Comparison of ENCODE assay signal across 8 cellular contexts in the genomic region with DNA sequence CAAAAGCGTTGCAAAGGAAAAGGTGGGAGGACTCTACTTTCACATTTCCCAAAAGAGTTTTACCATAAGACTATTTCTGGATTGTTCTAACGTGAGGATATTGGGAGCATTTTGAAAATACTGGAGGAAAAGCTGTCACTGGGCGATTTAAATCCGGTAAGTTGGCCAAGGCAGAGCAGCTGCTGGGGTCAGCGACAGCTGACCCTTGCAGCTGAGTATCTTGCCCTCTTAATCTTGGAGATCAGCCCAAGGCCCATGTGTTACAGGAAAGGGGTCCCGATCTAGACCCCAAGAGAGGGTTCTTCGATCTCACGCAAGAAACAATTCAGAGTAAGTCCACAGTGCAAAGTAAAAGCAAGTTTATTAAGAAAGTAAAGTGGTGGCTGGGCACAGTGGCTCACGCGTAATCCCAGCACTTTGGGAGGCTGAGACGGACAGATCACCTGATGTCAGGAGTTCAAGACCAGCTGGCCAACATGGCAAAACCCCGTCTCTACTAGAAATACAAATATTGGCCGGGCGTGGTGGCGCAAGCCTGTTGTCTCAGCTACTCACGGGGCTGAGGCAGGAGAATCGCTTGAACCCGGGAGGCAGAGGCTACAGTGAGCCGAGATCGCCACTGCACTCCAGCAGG. TPM values are rescaled to one million over a fixed set of nuclear protein-coding genes. Genes with fewer than 3 reads are reported as not detected.
DNase-seq lines count a peak whose midpoint lies in the region; ATAC-seq and TF ChIP-seq lines count a peak whose summit lies in the region.

No MANE protein-coding gene starts in this region.

- no peaks in the 10 kb centered on the region for H3K27me3 Mint-ChIP-seq in T-helper 17 cell

- H3K4me3 Mint-ChIP-seq in T-helper 17 cell = peak overlapping the region; percentile 95

- H3K4me1 ChIP-seq in heart left ventricle (peaks cover 0 to 71% (median 24%) of the 10 kb centered on the region in 12 donors), rectal smooth muscle tissue (ENCODE audit: control insufficient read depth, insufficient read depth, low read length) (peaks cover 11% of the 10 kb centered on the region)

- TF ChIP-seq POLR2A in heart left ventricle (IDR thresholded peaks at IDR 0.05) = no peak

- H3K27ac ChIP-seq in heart left ventricle (peak overlapping the region; percentile 49 to 94 (median 80)), rectal smooth muscle tissue (ENCODE audit: low read depth, low read length) (peak overlapping the region; percentile 37)

- peaks cover 4% of the 10 kb centered on the region for H3K36me3 Mint-ChIP-seq in T-helper 17 cell (ENCODE audit: low read depth)

- no peak for DNase-seq in GM12864 (ENCODE audit: low read depth)
- no peak for DNase-seq in T-helper 17 cell
- peak in 2 of 5 donors; percentile 41 to 69 for DNase-seq in heart left ventricle
- no peak for DNase-seq in stimulated activated CD4-positive, alpha-beta T cell treated with anti-CD3 and anti-CD28 coated beads, Interleukin-1b, Interleukin-23, amount 100 ng/mL, for 48 hours
- no peak for DNase-seq in effector CD4-positive, alpha-beta T cell

- intact Hi-C loops in heart left ventricle (cut with DNase I) = loop anchor here (2.0 to 10.0 kb wide), 12 partner anchors 55 to 189 kb away; no protein-coding TSS in a partner anchor

- TF ChIP-seq CTCF in GM12864 (IDR thresholded peaks at IDR 0.05; ENCODE audit: low read depth, low read length, missing control alignments) (no peak), heart left ventricle (IDR thresholded peaks at IDR 0.05) (no peak)

- peak overlapping the region; percentile 64 for H3K4me3 ChIP-seq in GM12864 (ENCODE audit: low read depth, low read length)
- H3K4me3 ChIP-seq in heart left ventricle = peak overlapping the region; percentile 51 to 89 (median 72)
- H3K4me3 ChIP-seq in rectal smooth muscle tissue (ENCODE audit: low read length) = peak overlapping the region; percentile 93

- H3K9me3 ChIP-seq in T-helper 17 cell (ENCODE audit: control insufficient read depth, low read length, poor library complexity, severe bottlenecking) = no peaks in the 10 kb centered on the region
- no peaks in the 10 kb centered on the region for H3K9me3 ChIP-seq in heart left ventricle

- H3K36me3 ChIP-seq in heart left ventricle (no peaks in the 10 kb centered on the region), rectal smooth muscle tissue (ENCODE audit: control insufficient read depth, insufficient read depth, low read length) (no peaks in the 10 kb centered on the region)

- peak overlapping the region; percentile 32 for H3K9ac ChIP-seq in rectal smooth muscle tissue (ENCODE audit: low read length)

- peak overlapping the region; percentile 96 for H3K27ac Mint-ChIP-seq in T-helper 17 cell

- WGBS in heart left ventricle, 4 donors = 25 to 43% (median 37%) methylated on average over 20 of the region's 20 CpGs

- H3K27me3 ChIP-seq in heart left ventricle (no peaks in the 10 kb centered on the region), rectal smooth muscle tissue (ENCODE audit: control insufficient read depth, insufficient read depth, low read length) (no peaks in the 10 kb centered on the region)

- H3K4me1 Mint-ChIP-seq in T-helper 17 cell = peaks cover 37% of the 10 kb centered on the region

- ATAC-seq in T-helper 17 cell (no peak), heart left ventricle (peak in 1 of 4 donors; percentile 7), GM19467 (IDR thresholded peaks at IDR 0.05; ENCODE audit: unreplicated experiment) (no peak), HG03342 (IDR thresholded peaks at IDR 0.05; ENCODE audit: unreplicated experiment) (no peak)

RNA-seq across cellular contexts. Expression of a gene that starts 1.0 kb away (rescaled TPM):
- total RNA-seq in T-helper 17 cell (10 to 100 TPM; 26.6 to 34.3 TPM), heart left ventricle (10 to 100 TPM in 2 of 9 donors, 1 to 10 TPM in 7; 2.0 to 21.1 (median 4.0) TPM)
- 1 to 10 TPM; 3.2 to 4.3 TPM for polyA plus RNA-seq in heart left ventricle
